ENCODE assay signal across 8 cellular contexts in genomic region chr13:41193919-41194824, GRCh38. TPM values are rescaled to one million over a fixed set of nuclear protein-coding genes. Genes with fewer than 3 reads are reported as not detected.
DNase-seq lines count a peak whose midpoint lies in the region; ATAC-seq and TF ChIP-seq lines count a peak whose summit lies in the region.

KBTBD7 (minus strand) TSS chr13:41194569; CDS start chr13:41194257, 312 bp downstream.

- intact Hi-C loops in aorta (cut with DNase I) = loop anchor here (2.0 to 10.0 kb wide), 4 partner anchors 61 to 137 kb away; partner anchors contain the start of genes KBTBD6 (in 2 of the 2) and WBP4 (in 1 of the 2)

- H3K9ac ChIP-seq in rectal smooth muscle tissue (ENCODE audit: low read length) = peak within 1 kb of the TSS; percentile 17

- no peaks in the 10 kb centered on the region for H3K27me3 ChIP-seq in hepatocyte
- H3K27me3 ChIP-seq in rectal smooth muscle tissue (ENCODE audit: control insufficient read depth, insufficient read depth, low read length) = no peaks in the 10 kb centered on the region
- no peaks in the 10 kb centered on the region for H3K27me3 ChIP-seq in aorta (ENCODE audit: control insufficient read depth in 1 of 2, insufficient read depth in 2 of 2, low read length in 1 of 2)

- 21% methylated on average over 66 of the region's 66 CpGs for WGBS in hepatocyte (ENCODE audit: low lambda C conversion rate, missing lambda C conversion rate)
- 6 to 10% methylated on average over 64 to 66 of the region's 66 CpGs for WGBS in aorta, 2 donors

- H3K9me3 ChIP-seq in hepatocyte (ENCODE audit: low read depth) (peaks cover 8% of the 10 kb centered on the region), aorta (ENCODE audit: control insufficient read depth, low read length) (no peaks in the 10 kb centered on the region)

- peak within 1 kb of the TSS; percentile 89 for H3K4me2 ChIP-seq in hepatocyte

- H2AFZ ChIP-seq in hepatocyte = peak within 1 kb of the TSS; percentile 91

- H3K36me3 ChIP-seq in hepatocyte (replicated peaks; ENCODE audit: insufficient read depth, low read depth) = no peaks in the 10 kb centered on the region
- no peaks in the 10 kb centered on the region for H3K36me3 ChIP-seq in rectal smooth muscle tissue (ENCODE audit: control insufficient read depth, insufficient read depth, low read length)
- H3K36me3 ChIP-seq in aorta (ENCODE audit: control insufficient read depth in 1 of 2, insufficient read depth in 2 of 2, low read length in 1 of 2) = no peaks in the 10 kb centered on the region

- peak; percentile 56 for DNase-seq in NCI-H2081 treated with DMSO at 0.1 percent for 48 hours (lab: John Stamatoyannopoulos, UW)
- DNase-seq in T1000 (lab: John Stamatoyannopoulos, UW) = peak; percentile 94
- peak; percentile 99 for DNase-seq in astrocyte of the hippocampus (ENCODE audit: low read depth, low spot score)
- peak; percentile 96 for DNase-seq in hepatocyte (ENCODE audit: low spot score)
- DNase-seq in aorta = peak; percentile 96 to 98

- peak within 1 kb of the TSS; percentile 82 for H3K27ac ChIP-seq in hepatocyte
- peak within 1 kb of the TSS; percentile 69 for H3K27ac ChIP-seq in rectal smooth muscle tissue (ENCODE audit: low read depth, low read length)
- peak within 1 kb of the TSS in 1 of 2 donors; percentile 48 for H3K27ac ChIP-seq in aorta (ENCODE audit: low read depth in 1 of 2, low read length in 2 of 2)

- H3K4me1 ChIP-seq in hepatocyte (ENCODE audit: insufficient read depth) (no peaks in the 10 kb centered on the region), rectal smooth muscle tissue (ENCODE audit: control insufficient read depth, insufficient read depth, low read length) (no peaks in the 10 kb centered on the region), aorta (ENCODE audit: control insufficient read depth in 1 of 2, insufficient read depth in 2 of 2, low read length in 2 of 2) (peaks cover 0 to 5% of the 10 kb centered on the region in 2 donors)

- H4K20me1 ChIP-seq in hepatocyte (ENCODE audit: insufficient read depth, poor library complexity, severe bottlenecking) = no peaks in the 10 kb centered on the region

- peak; percentile 87 for ATAC-seq in GM18519 (IDR thresholded peaks at IDR 0.05; ENCODE audit: low FRiP score, unreplicated experiment)
- peak; percentile 98 for ATAC-seq in HG03045 (IDR thresholded peaks at IDR 0.05; ENCODE audit: unreplicated experiment)
- ATAC-seq in aorta (ENCODE audit: low FRiP score) = peak; percentile 98

- no peaks in the 10 kb centered on the region for H3K9me2 ChIP-seq in hepatocyte (replicated peaks; ENCODE audit: insufficient read depth)

- peaks cover 19% of the 10 kb centered on the region for H3K79me2 ChIP-seq in hepatocyte

- H3K4me3 ChIP-seq in hepatocyte (peak within 1 kb of the TSS; percentile 22), rectal smooth muscle tissue (ENCODE audit: low read length) (peak within 1 kb of the TSS; percentile 91), aorta (ENCODE audit: low read length in 2 of 2) (peak within 1 kb of the TSS; percentile 24 to 67)

- no peak for TF ChIP-seq CTCF in hepatocyte (IDR thresholded peaks at IDR 0.05; ENCODE audit: poor library complexity)

RNA-seq across cellular contexts. Expression of gene KBTBD7, which starts in this region (rescaled TPM):
- total RNA-seq in hepatocyte (11.0 and 12.9 TPM in 2 replicates), aorta (1 to 10 TPM; 5.4 to 6.9 TPM)
- polyA plus RNA-seq in hepatocyte (2.9 and 5.7 TPM in 2 replicates), aorta (1 to 10 TPM; 2.0 to 2.4 TPM)

Comparison
In these comparisons a context has a peak if more than half of its experiments do, and no peak if none do; other contexts are left out.
1. H3K4me3 ChIP-seq: peak in every context shown above with its lines; median percentile 91 in rectal smooth muscle tissue; 46 in aorta; 22 in hepatocyte.